Comparison of ENCODE assay signal across 15 cellular contexts in genomic region chr7:475951-476441, GRCh38.
"Had no signal": no experiment of that assay in that cellular context is flagged by ENCODE, and none has a peak within 500 bp of the region (broad histone marks: within the 10 kb centered on the region; RNA-seq: fewer than 3 reads in every experiment).

No MANE protein-coding gene starts in this region.

- H3K9me3 ChIP-seq: ascending aorta, prostate gland, testis had no signal

- H3K27ac ChIP-seq: ascending aorta, dorsolateral prefrontal cortex, left lung, neutrophil, prostate gland, testis, uterus had no signal

- ATAC-seq: esophagus mucosa; left lung; stimulated activated naive CD8-positive, alpha-beta T cell treated with anti-CD3 and anti-CD28 coated beads, Interleukin-15, Interleukin-2, amounts not matched to agents 100 U/mL and 50 U/mL, for 24 hours had no signal

- H3K4me3 ChIP-seq: ascending aorta, dorsolateral prefrontal cortex, left lung, prostate gland, testis, uterus had no signal

- H3K4me1 ChIP-seq: left lung, prostate gland, uterus had no signal

- H3K27me3 ChIP-seq: ascending aorta, testis, uterus had no signal

- DNase-seq: activated CD4-positive, CD25-positive, alpha-beta regulatory T cell; activated gamma-delta T cell; activated T-cell treated with anti-CD3 and anti-CD28 coated beads, Interleukin-2, amount 50 U/mL, for 1 hour; mesendoderm; stimulated activated CD4-positive, alpha-beta T cell treated with anti-CD3 and anti-CD28 coated beads, Interleukin-4, amount 100 ng/mL, for 1 hour; stimulated activated CD8-positive, alpha-beta memory T cell treated with anti-CD3 and anti-CD28 coated beads, Interleukin-4, amount 100 ng/mL, for 48 hours; stimulated activated naive CD8-positive, alpha-beta T cell treated with anti-CD3 and anti-CD28 coated beads, Interleukin-15, Interleukin-2, amounts not matched to agents 100 U/mL and 50 U/mL, for 24 hours; testis; uterus had no signal

- H3K36me3 ChIP-seq: ascending aorta, left lung, neutrophil, prostate gland, uterus had no signal
